ENCODE assay signal across 8 cellular contexts in the genomic region with DNA sequence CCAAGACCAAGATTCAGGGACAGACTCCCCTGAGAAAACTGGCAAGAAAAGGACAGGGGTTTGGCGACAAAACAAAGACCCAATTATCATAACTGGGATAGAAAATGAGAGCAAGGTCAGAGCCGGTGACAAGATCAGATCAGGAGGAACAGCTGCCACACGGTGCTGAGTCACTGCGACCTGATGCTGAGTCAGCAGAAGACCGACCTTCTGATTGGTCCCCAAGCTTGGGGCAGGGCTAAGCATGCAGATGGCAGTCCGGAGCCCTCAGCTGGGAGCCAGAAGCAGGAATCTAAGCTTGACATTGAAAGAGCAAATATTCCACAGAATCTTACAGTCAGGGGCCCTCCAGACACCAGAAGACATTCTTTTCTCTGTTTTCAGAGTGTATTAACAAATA. TPM values are rescaled to one million over a fixed set of nuclear protein-coding genes. Genes with fewer than 3 reads are reported as not detected.
A peak's percentile ranks its signal among the peaks of the same experiment; 100 is the strongest.
DNase-seq lines count a peak whose midpoint lies in the region; ATAC-seq and TF ChIP-seq lines count a peak whose summit lies in the region.

No MANE protein-coding gene starts in this region.

- no peak overlapping the region for H3K4me3 ChIP-seq in CD4-positive, alpha-beta memory T cell (ENCODE audit: low read length in 2 of 2)

- peaks cover 3% of the 10 kb centered on the region for H3K27me3 ChIP-seq in CD4-positive, alpha-beta memory T cell (ENCODE audit: insufficient read depth, low read length)

- no peak for TF ChIP-seq CTCF in nephron (IDR thresholded peaks at IDR 0.05; ENCODE audit: unreplicated experiment in 3 of 3)
- no peak for TF ChIP-seq CTCF in type B pancreatic cell (conservative IDR thresholded peaks at IDR 0.05)

- no peak overlapping the region for H3K4me3 Mint-ChIP-seq in CD4-positive, alpha-beta memory T cell
- no peak overlapping the region for H3K4me3 Mint-ChIP-seq in activated CD4-positive, alpha-beta T cell treated with anti-CD3 and anti-CD28 coated beads, Interleukin-2, amount 10 ng/mL, durations not matched to agents 7 days and 5 days
- H3K4me3 Mint-ChIP-seq in nephron (peak overlapping the region in 2 of 3 experiments; percentile 6 to 9), type B pancreatic cell (no peak overlapping the region)

- peaks cover 0 to 10% (median 5%) of the 10 kb centered on the region in 4 donors for H3K4me1 Mint-ChIP-seq in CD4-positive, alpha-beta memory T cell
- peaks cover 6% of the 10 kb centered on the region for H3K4me1 Mint-ChIP-seq in activated CD4-positive, alpha-beta T cell treated with anti-CD3 and anti-CD28 coated beads, Interleukin-2, amount 10 ng/mL, durations not matched to agents 7 days and 5 days
- H3K4me1 Mint-ChIP-seq in nephron (peaks cover 16% of the 10 kb centered on the region), type B pancreatic cell (ENCODE audit: unreplicated experiment) (peaks cover 9% of the 10 kb centered on the region)

- no peaks in the 10 kb centered on the region for H3K36me3 ChIP-seq in CD4-positive, alpha-beta memory T cell (ENCODE audit: insufficient read depth, low read length)

- H3K9me3 ChIP-seq in CD4-positive, alpha-beta memory T cell (ENCODE audit: control insufficient read depth in 1 of 2, low read length in 2 of 2), result no peaks in the 10 kb centered on the region

- POLR2A ChIA-PET in CD4-positive, alpha-beta memory T cell (lab: Charles Lee; ENCODE audit: partially characterized antibody), result no interaction called here
- POLR2A ChIA-PET in activated CD4-positive, alpha-beta T cell treated with anti-CD3 and anti-CD28 coated beads, Interleukin-2, amount 10 ng/mL, durations not matched to agents 7 days and 5 days (lab: Charles Lee), result no interaction called here

- ATAC-seq in GM19395 (IDR thresholded peaks at IDR 0.05; ENCODE audit: unreplicated experiment) (peak; percentile 76), HG03457 (IDR thresholded peaks at IDR 0.05; ENCODE audit: unreplicated experiment) (peak; percentile 74)

- H3K27ac Mint-ChIP-seq in CD4-positive, alpha-beta memory T cell, result peak overlapping the region in 3 of 7 donors; percentile 43 to 77 (median 53)
- H3K27ac Mint-ChIP-seq in activated CD4-positive, alpha-beta T cell treated with anti-CD3 and anti-CD28 coated beads, Interleukin-2, amount 10 ng/mL, durations not matched to agents 7 days and 5 days, result no peak overlapping the region
- H3K27ac Mint-ChIP-seq in nephron (peak overlapping the region in 2 of 3 experiments; percentile 57 to 58), type B pancreatic cell (peak overlapping the region; percentile 66)

- H3K36me3 Mint-ChIP-seq in CD4-positive, alpha-beta memory T cell, result no peaks in the 10 kb centered on the region
- no peaks in the 10 kb centered on the region for H3K36me3 Mint-ChIP-seq in activated CD4-positive, alpha-beta T cell treated with anti-CD3 and anti-CD28 coated beads, Interleukin-2, amount 10 ng/mL, durations not matched to agents 7 days and 5 days (ENCODE audit: low read depth)
- H3K36me3 Mint-ChIP-seq in nephron (ENCODE audit: low read depth) (no peaks in the 10 kb centered on the region), type B pancreatic cell (no peaks in the 10 kb centered on the region)

- peaks cover 10 to 16% of the 10 kb centered on the region in 2 donors for H3K27me3 Mint-ChIP-seq in CD4-positive, alpha-beta memory T cell
- peaks cover 18% of the 10 kb centered on the region for H3K27me3 Mint-ChIP-seq in activated CD4-positive, alpha-beta T cell treated with anti-CD3 and anti-CD28 coated beads, Interleukin-2, amount 10 ng/mL, durations not matched to agents 7 days and 5 days
- peaks cover 8% of the 10 kb centered on the region for H3K27me3 Mint-ChIP-seq in nephron (ENCODE audit: low read depth)
- H3K27me3 Mint-ChIP-seq in type B pancreatic cell, result peaks cover 5% of the 10 kb centered on the region

- H3K4me1 ChIP-seq in CD4-positive, alpha-beta memory T cell (ENCODE audit: insufficient read depth, low read length), result no peaks in the 10 kb centered on the region

- peak in 4 of 5 donors; percentile 8 to 28 (median 12) for DNase-seq in CD4-positive, alpha-beta memory T cell
- DNase-seq in NCI-H226 (peak; percentile 65), fibroblast of gingiva (ENCODE audit: low read depth) (peak; percentile 79), type B pancreatic cell (ENCODE audit: extremely low spot score, unreplicated experiment) (peak; percentile 72)
- DNase-seq in activated CD4-positive, alpha-beta T cell treated with anti-CD3 and anti-CD28 coated beads, Interleukin-2, amount 10 ng/mL, durations not matched to agents 7 days and 5 days, result peak; percentile 12

- intact Hi-C loops in CD4-positive, alpha-beta memory T cell (cut with micrococcal nuclease), result no loop called here

- H3K9me3 Mint-ChIP-seq in CD4-positive, alpha-beta memory T cell, result no peaks in the 10 kb centered on the region
- no peaks in the 10 kb centered on the region for H3K9me3 Mint-ChIP-seq in activated CD4-positive, alpha-beta T cell treated with anti-CD3 and anti-CD28 coated beads, Interleukin-2, amount 10 ng/mL, durations not matched to agents 7 days and 5 days
- H3K9me3 Mint-ChIP-seq in nephron, result no peaks in the 10 kb centered on the region
- no peaks in the 10 kb centered on the region for H3K9me3 Mint-ChIP-seq in type B pancreatic cell

- no peak overlapping the region for H3K27ac ChIP-seq in CD4-positive, alpha-beta memory T cell (ENCODE audit: low read depth, low read length)

- CTCF ChIA-PET in CD4-positive, alpha-beta memory T cell (lab: Charles Lee; ENCODE audit: partially characterized antibody), result interaction anchor here (1.3 kb wide), 1 partner anchor 29 kb away, joined by 3 read pairs; the partner anchor contains the start of gene ACTR10
- CTCF ChIA-PET in activated CD4-positive, alpha-beta T cell treated with anti-CD3 and anti-CD28 coated beads, Interleukin-2, amount 10 ng/mL, durations not matched to agents 7 days and 5 days (lab: Charles Lee), result no interaction called here

RNA-seq across cellular contexts. Expression of gene ARMH4, which starts 19.1 kb away (rescaled TPM):
- total RNA-seq in CD4-positive, alpha-beta memory T cell, result not detected
- polyA plus RNA-seq in CD4-positive, alpha-beta memory T cell, result not detected
- under 1 TPM in 1 of 2 experiments, not detected in 1; 0.07 TPM for total RNA-seq in activated CD4-positive, alpha-beta T cell treated with anti-CD3 and anti-CD28 coated beads, Interleukin-2, amount 10 ng/mL, durations not matched to agents 7 days and 5 days
- total RNA-seq in type B pancreatic cell (ENCODE audit: low replicate concordance), result 7.5 and 22.0 TPM in 2 replicates

RNA-seq across cellular contexts. Expression of gene ACTR10, which starts 28.9 kb away (rescaled TPM):
- total RNA-seq in CD4-positive, alpha-beta memory T cell, result 10 to 100 TPM; 53.7 to 54.9 TPM
- 10 to 100 TPM; 85.5 to 87.8 TPM for polyA plus RNA-seq in CD4-positive, alpha-beta memory T cell
- 10 to 100 TPM; 39.2 to 46.3 TPM for total RNA-seq in activated CD4-positive, alpha-beta T cell treated with anti-CD3 and anti-CD28 coated beads, Interleukin-2, amount 10 ng/mL, durations not matched to agents 7 days and 5 days
- total RNA-seq in type B pancreatic cell (ENCODE audit: low replicate concordance), result 61.7 and 67.3 TPM in 2 replicates

Comparison
In these comparisons a context has a peak if more than half of its experiments do, and no peak if none do; other contexts are left out.
1. DNase-seq: peak in every context shown above with its lines; median percentile 79 in fibroblast of gingiva; 72 in type B pancreatic cell; 65 in NCI-H226; 12 in CD4-positive, alpha-beta memory T cell; 12 in activated CD4-positive, alpha-beta T cell treated with anti-CD3 and anti-CD28 coated beads, Interleukin-2, amount 10 ng/mL, durations not matched to agents 7 days and 5 days.
2. H3K4me3 Mint-ChIP-seq: peak in nephron (2 of 3); none in CD4-positive, alpha-beta memory T cell (0 of 8), activated CD4-positive, alpha-beta T cell treated with anti-CD3 and anti-CD28 coated beads, Interleukin-2, amount 10 ng/mL, durations not matched to agents 7 days and 5 days (single experiment) and type B pancreatic cell (single experiment).